15 cellular contexts compared by ENCODE assay signal in genomic region chr1:247401310-247402098, GRCh38.
A peak's percentile ranks its signal among the peaks of the same experiment; 100 is the strongest.
DNase-seq lines count a peak whose midpoint lies in the region; ATAC-seq and TF ChIP-seq lines count a peak whose summit lies in the region.
"Had no signal": no experiment of that assay in that cellular context is flagged by ENCODE, and none has a peak within 500 bp of the region (broad histone marks: within the 10 kb centered on the region; RNA-seq: fewer than 3 reads in every experiment).

No MANE protein-coding gene starts in this region.

- TF ChIP-seq CTCF in NB4 (IDR thresholded peaks at IDR 0.05; ENCODE audit: low read depth, low read length), result no peak

- peak; percentile 31 to 42 for ATAC-seq in stimulated activated naive B cell treated with anti-CD40 and anti-IgM and Interleukin-4, amounts not matched to agents 10 μg/mL and 1 μg/mL and 100 μg/mL, for 72 hours (replicated peaks)

- peaks cover 0 to 2% of the 10 kb centered on the region in 2 donors for H3K9me3 Mint-ChIP-seq in stimulated activated naive B cell treated with anti-CD40 and anti-IgM and Interleukin-4, amounts not matched to agents 10 μg/mL and 1 μg/mL and 100 μg/mL, for 72 hours

- no peak overlapping the region for H3K27ac Mint-ChIP-seq in stimulated activated naive B cell treated with anti-CD40 and anti-IgM and Interleukin-4, amounts not matched to agents 10 μg/mL and 1 μg/mL and 100 μg/mL, for 72 hours
- H3K27ac Mint-ChIP-seq: activated naive CD4-positive, alpha-beta T cell treated with anti-CD3 and anti-CD28 coated beads, Interleukin-2, amount 10 ng/mL, durations not matched to agents 7 days and 5 days; brain had no signal

- peaks cover 0 to 7% of the 10 kb centered on the region in 2 donors for H3K27me3 Mint-ChIP-seq in stimulated activated naive B cell treated with anti-CD40 and anti-IgM and Interleukin-4, amounts not matched to agents 10 μg/mL and 1 μg/mL and 100 μg/mL, for 72 hours

- peaks cover 11 to 13% of the 10 kb centered on the region in 2 donors for H3K4me1 Mint-ChIP-seq in stimulated activated naive B cell treated with anti-CD40 and anti-IgM and Interleukin-4, amounts not matched to agents 10 μg/mL and 1 μg/mL and 100 μg/mL, for 72 hours
- H3K4me1 Mint-ChIP-seq: brain had no signal

- peak overlapping the region; percentile 22 for H3K4me3 ChIP-seq in NB4 (ENCODE audit: low read depth, low read length)
- H3K4me3 ChIP-seq: SJCRH30, smooth muscle cell had no signal

- no peaks in the 10 kb centered on the region for H3K36me3 Mint-ChIP-seq in stimulated activated naive B cell treated with anti-CD40 and anti-IgM and Interleukin-4, amounts not matched to agents 10 μg/mL and 1 μg/mL and 100 μg/mL, for 72 hours
- H3K36me3 Mint-ChIP-seq: activated naive CD4-positive, alpha-beta T cell treated with anti-CD3 and anti-CD28 coated beads, Interleukin-2, amount 10 ng/mL, durations not matched to agents 7 days and 5 days; brain had no signal

- no peak for TF ChIP-seq POLR2A in NB4 (IDR thresholded peaks at IDR 0.05; ENCODE audit: extremely low read depth, insufficient read length)

- DNase-seq in NCI-H2107 treated with DMSO at 0.1 percent for 48 hours (lab: John Stamatoyannopoulos, UW; ENCODE audit: unreplicated experiment) (peak; percentile 44), NCI-H2107 (lab: John Stamatoyannopoulos, UW) (no peak), NB4 (ENCODE audit: low read depth) (peak; percentile 80), RPMI8226 (peak; percentile 45), retina (no peak), MV-4-11 (lab: John Stamatoyannopoulos, UW) (no peak), COR-L47 (lab: John Stamatoyannopoulos, UW) (no peak)
- no peak for DNase-seq in stimulated activated naive B cell treated with anti-CD40 and anti-IgM and Interleukin-4, amounts not matched to agents 10 μg/mL and 1 μg/mL and 100 μg/mL, for 72 hours
- DNase-seq: activated naive CD4-positive, alpha-beta T cell treated with anti-CD3 and anti-CD28 coated beads, Interleukin-2, amount 10 ng/mL, durations not matched to agents 7 days and 5 days; DMS 273 treated with DMSO at 0.1 percent for 48 hours; NCI-H2227 treated with DMSO at 0.1 percent for 48 hours; nucleus accumbens; SJCRH30 had no signal

- no peak overlapping the region for H3K4me3 Mint-ChIP-seq in stimulated activated naive B cell treated with anti-CD40 and anti-IgM and Interleukin-4, amounts not matched to agents 10 μg/mL and 1 μg/mL and 100 μg/mL, for 72 hours
- H3K4me3 Mint-ChIP-seq: activated naive CD4-positive, alpha-beta T cell treated with anti-CD3 and anti-CD28 coated beads, Interleukin-2, amount 10 ng/mL, durations not matched to agents 7 days and 5 days; brain had no signal

Comparison
In these comparisons a context has a peak if more than half of its experiments do, and no peak if none do; other contexts are left out.
1. DNase-seq: peak in NCI-H2107 treated with DMSO at 0.1 percent for 48 hours (single experiment), NB4 (single experiment) and RPMI8226 (single experiment); none in NCI-H2107 (single experiment), stimulated activated naive B cell treated with anti-CD40 and anti-IgM and Interleukin-4, amounts not matched to agents 10 μg/mL and 1 μg/mL and 100 μg/mL, for 72 hours (single experiment), retina (single experiment), MV-4-11 (single experiment) and COR-L47 (single experiment).